In genomic region chr1:14215151-14215550, GRCh38 we compare ENCODE assay signal across 20 cellular contexts.
DNase-seq lines count a peak whose midpoint lies in the region; ATAC-seq and TF ChIP-seq lines count a peak whose summit lies in the region.
"Had no signal": no experiment of that assay in that cellular context is flagged by ENCODE, and none has a peak within 500 bp of the region (broad histone marks: within the 10 kb centered on the region; RNA-seq: fewer than 3 reads in every experiment).

No MANE protein-coding gene starts in this region.

- peak; percentile 91 for ATAC-seq in PC-3
- ATAC-seq: CD8-positive, alpha-beta T cell; GM23338; HCT116; K562 had no signal

- no peaks in the 10 kb centered on the region for H3K36me3 Mint-ChIP-seq in CD4-positive, alpha-beta memory T cell
- H3K36me3 Mint-ChIP-seq: CD8-positive, alpha-beta T cell had no signal

- intact Hi-C loops in PC-3 (cut with micrococcal nuclease): no loop called here
- intact Hi-C loops in CD4-positive, alpha-beta memory T cell (cut with micrococcal nuclease): no loop called here

- peaks cover 2% of the 10 kb centered on the region; the same call in 1 of the 2 replicates for H3K36me3 ChIP-seq in PC-3 (ENCODE audit: low read depth, low read length)
- H3K36me3 ChIP-seq in CD4-positive, alpha-beta memory T cell (ENCODE audit: insufficient read depth, low read length): no peaks in the 10 kb centered on the region
- H3K36me3 ChIP-seq: SJSA1 had no signal

- H3K9me2 ChIP-seq in PC-3 (replicated peaks; ENCODE audit: low read length): no peaks in the 10 kb centered on the region

- no peaks in the 10 kb centered on the region for H3K79me2 ChIP-seq in PC-3 (ENCODE audit: low read length)

- 0 out of 2 replicates have a peak, but pooled peaks cover 3% of the 10 kb centered on the region for H3K9me3 ChIP-seq in PC-3 (ENCODE audit: low read length)
- no peaks in the 10 kb centered on the region for H3K9me3 ChIP-seq in CD4-positive, alpha-beta memory T cell (ENCODE audit: control insufficient read depth in 1 of 2, low read length in 2 of 2)
- H3K9me3 ChIP-seq: SJSA1 had no signal

- no peak overlapping the region for H3K4me3 Mint-ChIP-seq in CD4-positive, alpha-beta memory T cell
- H3K4me3 Mint-ChIP-seq: CD8-positive, alpha-beta T cell; GM23338 had no signal

- no peaks in the 10 kb centered on the region for H3K4me1 Mint-ChIP-seq in CD4-positive, alpha-beta memory T cell
- H3K4me1 Mint-ChIP-seq: GM23338 had no signal

- H3K27ac Mint-ChIP-seq in CD4-positive, alpha-beta memory T cell: no peak overlapping the region
- H3K27ac Mint-ChIP-seq: CD8-positive, alpha-beta T cell; GM23338 had no signal

- no peaks in the 10 kb centered on the region for H3K27me3 ChIP-seq in PC-3 (ENCODE audit: low read length)
- no peaks in the 10 kb centered on the region for H3K27me3 ChIP-seq in CD4-positive, alpha-beta memory T cell (ENCODE audit: insufficient read depth, low read length)
- H3K27me3 ChIP-seq: SJSA1 had no signal

- BruUV-seq in PC-3 (replicated peaks; lab: Mats Ljungman, UMichigan): no TSS peak

- H3K4me2 ChIP-seq in PC-3 (ENCODE audit: low read length): peak overlapping the region; percentile 47
- H3K4me2 ChIP-seq: GM23338 had no signal

- peaks cover 4 to 24% (median 10%) of the 10 kb centered on the region in 8 donors for H3K9me3 Mint-ChIP-seq in CD4-positive, alpha-beta memory T cell

- H4K20me1 ChIP-seq in PC-3 (ENCODE audit: low read length): no peaks in the 10 kb centered on the region

- peak overlapping the region; percentile 9; the same call in 1 of the 2 replicates for H3K27ac ChIP-seq in PC-3 (ENCODE audit: low read length)
- H3K27ac ChIP-seq in CD4-positive, alpha-beta memory T cell (ENCODE audit: low read depth, low read length): no peak overlapping the region
- H3K27ac ChIP-seq: 22Rv1, SJSA1 had no signal

- H3F3A ChIP-seq in PC-3 (ENCODE audit: low read length, unreplicated experiment): no peaks in the 10 kb centered on the region

- H3K9ac ChIP-seq in PC-3 (ENCODE audit: low read length): no peak overlapping the region

- POLR2A ChIA-PET in PC-3 (lab: Charles Lee; ENCODE audit: unreplicated experiment): no interaction called here
- POLR2A ChIA-PET in CD4-positive, alpha-beta memory T cell (lab: Charles Lee; ENCODE audit: partially characterized antibody): no interaction called here

- H3K4me3 ChIP-seq in PC-3 (ENCODE audit: low read length) (no peak overlapping the region), epithelial cell of proximal tubule (ENCODE audit: low read depth, low read length) (no peak overlapping the region)
- H3K4me3 ChIP-seq in CD4-positive, alpha-beta memory T cell (ENCODE audit: low read length in 2 of 2): no peak overlapping the region
- H3K4me3 ChIP-seq: GM23338, K562, SJSA1 had no signal

- DNase-seq in A172 (ENCODE audit: low spot score): peak; percentile 3
- DNase-seq in PC-3: peak; percentile 87
- DNase-seq in epithelial cell of proximal tubule (ENCODE audit: low read depth): peak; percentile 12
- peak; percentile 81 for DNase-seq in kidney tubule cell (ENCODE audit: low spot score)
- no peak for DNase-seq in DMS53 (lab: John Stamatoyannopoulos, UW)
- no peak for DNase-seq in activated T-cell treated with anti-CD3 and anti-CD28 coated beads for 4 hours
- no peak for DNase-seq in stimulated activated naive CD4-positive, alpha-beta T cell (lab: John Stamatoyannopoulos, UW)
- no peak for DNase-seq in CD4-positive, alpha-beta memory T cell
- DNase-seq: CD8-positive, alpha-beta T cell; NCI-H1105 treated with DMSO at 0.1 percent for 48 hours; NCI-H1694; NCI-H2081 treated with DMSO at 0.1 percent for 48 hours; NCI-H510A treated with DMSO at 0.1 percent for 48 hours; NCI-H774; OCI-M1 had no signal

- TF ChIP-seq CTCF in PC-3 (conservative IDR thresholded peaks at IDR 0.05; ENCODE audit: low read depth, low read length): no peak
- no peak for TF ChIP-seq CTCF in epithelial cell of proximal tubule (conservative IDR thresholded peaks at IDR 0.05; ENCODE audit: low read depth, low read length)

- CTCF ChIA-PET in PC-3 (lab: Charles Lee): no interaction called here
- CTCF ChIA-PET in CD4-positive, alpha-beta memory T cell (lab: Charles Lee; ENCODE audit: partially characterized antibody): no interaction called here

- peaks cover 5 to 10% of the 10 kb centered on the region in 2 donors for H3K27me3 Mint-ChIP-seq in CD4-positive, alpha-beta memory T cell

- H3K4me1 ChIP-seq in PC-3 (ENCODE audit: insufficient read depth, low read length): peaks cover 20% of the 10 kb centered on the region
- no peaks in the 10 kb centered on the region for H3K4me1 ChIP-seq in CD4-positive, alpha-beta memory T cell (ENCODE audit: insufficient read depth, low read length)
- H3K4me1 ChIP-seq: SJSA1 had no signal

- no peak overlapping the region for H2AFZ ChIP-seq in PC-3 (ENCODE audit: low read length)
- H2AFZ ChIP-seq: GM23338 had no signal

Comparison
In these comparisons a context has a peak if more than half of its experiments do, and no peak if none do; other contexts are left out.
1. DNase-seq: peak in A172 (single experiment), PC-3 (single experiment), epithelial cell of proximal tubule (single experiment) and kidney tubule cell (single experiment); none in DMS53 (single experiment), activated T-cell treated with anti-CD3 and anti-CD28 coated beads for 4 hours (single experiment), stimulated activated naive CD4-positive, alpha-beta T cell (0 of 6) and CD4-positive, alpha-beta memory T cell (0 of 5).